Comparison of ENCODE assay signal across 33 cellular contexts in the genomic region with DNA sequence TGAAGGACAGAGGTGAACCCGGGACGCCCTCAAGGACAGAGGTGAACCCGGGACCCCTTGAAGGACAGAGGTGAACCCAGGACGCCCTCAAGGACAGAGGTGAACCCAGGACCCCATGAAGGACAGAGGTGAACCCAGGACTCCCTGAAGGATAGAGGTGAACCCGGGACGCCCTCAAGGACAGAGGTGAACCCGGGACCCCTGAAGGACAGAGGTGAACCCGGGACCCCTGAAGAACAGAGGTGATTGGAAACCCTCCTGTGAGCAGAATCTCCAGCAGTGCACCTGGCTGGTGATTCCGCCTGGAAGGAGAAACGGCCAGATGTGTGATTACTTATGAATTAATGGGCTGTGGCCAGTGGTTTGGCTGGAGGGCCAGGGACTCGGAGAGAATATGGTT.
"Had no signal": no experiment of that assay in that cellular context is flagged by ENCODE, and none has a peak within 500 bp of the region (broad histone marks: within the 10 kb centered on the region; RNA-seq: fewer than 3 reads in every experiment).

No MANE protein-coding gene starts in this region.

- ATAC-seq: activated CD4-positive, CD25-positive, alpha-beta regulatory T cell treated with anti-CD3 and anti-CD28 coated beads, Interleukin-2, amount 50 U/mL, for 24 hours; activated CD8-positive, alpha-beta T cell treated with anti-CD3 and anti-CD28 coated beads for 36 hours; activated naive CD4-positive, alpha-beta T cell treated with anti-CD3 and anti-CD28 coated beads, Interleukin-2, amount 50 U/mL, for 72 hours; effector memory CD8-positive, alpha-beta T cell; T-helper 17 cell had no signal

- H3K36me3 Mint-ChIP-seq: activated naive CD4-positive, alpha-beta T cell treated with anti-CD3 and anti-CD28 coated beads, Interleukin-2, amount 10 ng/mL, durations not matched to agents 7 days and 5 days had no signal

- H3K4me1 Mint-ChIP-seq: activated B cell treated with CpG ODN at 0.5 μM for 24 hours; activated naive CD4-positive, alpha-beta T cell treated with anti-CD3 and anti-CD28 coated beads, Interleukin-2, amount 10 ng/mL, durations not matched to agents 7 days and 5 days; activated naive CD8-positive, alpha-beta T cell treated with anti-CD3 and anti-CD28 coated beads, Interleukin-2, amount 10 ng/mL, durations not matched to agents 7 days and 5 days; central memory CD8-positive, alpha-beta T cell; T-helper 17 cell had no signal

- H3K4me3 ChIP-seq: ascending aorta, breast epithelium, cardiac muscle cell, coronary artery, dorsolateral prefrontal cortex had no signal

- H3K27ac ChIP-seq: ascending aorta, breast epithelium, cardiac muscle cell, coronary artery, dorsolateral prefrontal cortex, epithelial cell of prostate, WERI-Rb-1 had no signal

- H3K4me3 Mint-ChIP-seq: activated B cell treated with CpG ODN at 0.5 μM for 24 hours; activated CD8-positive, alpha-beta T cell treated with anti-CD3 and anti-CD28 coated beads for 36 hours; activated naive CD4-positive, alpha-beta T cell treated with anti-CD3 and anti-CD28 coated beads, Interleukin-2, amount 10 ng/mL, durations not matched to agents 7 days and 5 days; activated naive CD8-positive, alpha-beta T cell treated with anti-CD3 and anti-CD28 coated beads, Interleukin-2, amount 10 ng/mL, durations not matched to agents 7 days and 5 days; activated T-helper 1 cell treated with anti-CD3 and anti-CD28 coated beads, Interleukin-12 subunit alpha, Interleukin-12 subunit beta, Interleukin-2, Interleukin-4 antibody, amounts not matched to agents 30 ng/mL and 10 ng/mL and 1 ng/mL, durations not matched to agents 14 hours and 24 hours and 36 hours; brain; central memory CD8-positive, alpha-beta T cell; dendritic cell treated with granulocyte-macrophage colony-stimulating factor and Interleukin-4, amounts not matched to agents 40 ng/mL and 50 ng/mL, for 4 days; effector memory CD8-positive, alpha-beta T cell; T-helper 17 cell; T-helper 2 cell treated with Interferon-gamma antibody and Interleukin-4, amounts not matched to agents 5 μg/mL and 100 μg/mL, for 36 hours had no signal

- H3K4me1 ChIP-seq: ascending aorta, breast epithelium had no signal

- H3K27me3 ChIP-seq: ascending aorta, breast epithelium, cardiac muscle cell had no signal

- H3K9me3 ChIP-seq: ascending aorta had no signal

- H3K36me3 ChIP-seq: ascending aorta, breast epithelium, cardiac muscle cell, WERI-Rb-1 had no signal

- H3K27me3 Mint-ChIP-seq: activated B cell treated with CpG ODN at 0.5 μM for 24 hours had no signal

- DNase-seq: activated B cell treated with CpG ODN at 0.5 μM for 24 hours; activated CD4-positive, alpha-beta T cell treated with anti-CD3 and anti-CD28 coated beads for 48 hours; activated CD4-positive, alpha-beta T cell treated with anti-CD3 and anti-CD28 coated beads, Interleukin-2, amount 50 U/mL, for 1 hour; activated CD4-positive, alpha-beta T cell treated with anti-CD3 and anti-CD28 coated beads, Interleukin-2, amount 50 U/mL, for 48 hours; activated CD8-positive, alpha-beta memory T cell treated with anti-CD3 and anti-CD28 coated beads for 24 hours; activated CD8-positive, alpha-beta T cell treated with anti-CD3 and anti-CD28 coated beads for 36 hours; activated effector memory CD4-positive, alpha-beta T cell treated with anti-CD3 and anti-CD28 coated beads, Interleukin-2, amount 50 U/mL, for 16 hours; activated naive CD4-positive, alpha-beta T cell treated with anti-CD3 and anti-CD28 coated beads, Interleukin-2, amount 10 ng/mL, durations not matched to agents 7 days and 5 days; activated naive CD8-positive, alpha-beta T cell treated with anti-CD3 and anti-CD28 coated beads, Interleukin-2, amount 10 ng/mL, durations not matched to agents 7 days and 5 days; activated T-cell treated with anti-CD3 and anti-CD28 coated beads, Interleukin-2, amount 50 U/mL, for 48 hours; dorsolateral prefrontal cortex; effector CD4-positive, alpha-beta T cell; effector memory CD8-positive, alpha-beta T cell; foreskin fibroblast; T-helper 1 cell; T-helper 17 cell; T1000; WERI-Rb-1 had no signal

- H3K27ac Mint-ChIP-seq: activated B cell treated with CpG ODN at 0.5 μM for 24 hours; activated CD8-positive, alpha-beta T cell treated with anti-CD3 and anti-CD28 coated beads for 36 hours; activated naive CD4-positive, alpha-beta T cell treated with anti-CD3 and anti-CD28 coated beads, Interleukin-2, amount 10 ng/mL, durations not matched to agents 7 days and 5 days; activated naive CD4-positive, alpha-beta T cell treated with anti-CD3 and anti-CD28 coated beads, Interleukin-2, amount 50 U/mL, for 72 hours; activated naive CD8-positive, alpha-beta T cell treated with anti-CD3 and anti-CD28 coated beads, Interleukin-2, amount 10 ng/mL, durations not matched to agents 7 days and 5 days; activated T-helper 1 cell treated with anti-CD3 and anti-CD28 coated beads, Interleukin-12 subunit alpha, Interleukin-12 subunit beta, Interleukin-2, Interleukin-4 antibody, amounts not matched to agents 30 ng/mL and 10 ng/mL and 1 ng/mL, durations not matched to agents 14 hours and 24 hours and 36 hours; activated T-helper 2 cell treated with anti-CD3 and anti-CD28 coated beads, Interferon-gamma antibody, Interleukin-2, Interleukin-4, amounts not matched to agents 10 μg/mL and 5 μg/mL and 100 μg/mL, durations not matched to agents 14 hours and 24 hours and 36 hours; dendritic cell treated with granulocyte-macrophage colony-stimulating factor and Interleukin-4, amounts not matched to agents 40 ng/mL and 50 ng/mL, for 4 days; effector memory CD8-positive, alpha-beta T cell; T-helper 17 cell; T-helper 2 cell treated with Interferon-gamma antibody and Interleukin-4, amounts not matched to agents 5 μg/mL and 100 μg/mL, for 36 hours had no signal

- FAIRE-seq: endothelial cell of umbilical vein, frontal cortex had no signal
